8 cellular contexts compared by ENCODE assay signal in genomic region chr5:66554211-66554610, GRCh38. TPM values are rescaled to one million over a fixed set of nuclear protein-coding genes. Genes with fewer than 3 reads are reported as not detected.
DNase-seq lines count a peak whose midpoint lies in the region; ATAC-seq and TF ChIP-seq lines count a peak whose summit lies in the region.

No MANE protein-coding gene starts in this region.

- H3K4me2 ChIP-seq in DND-41 (ENCODE audit: insufficient read depth, low read length), result peak overlapping the region; percentile 53

- ATAC-seq in DND-41 (ENCODE audit: insufficient read depth, low read depth) (peak; percentile 94), GM19455 (IDR thresholded peaks at IDR 0.05; ENCODE audit: unreplicated experiment) (peak; percentile 94), HG03457 (IDR thresholded peaks at IDR 0.05; ENCODE audit: unreplicated experiment) (peak; percentile 95)

- H4K20me1 ChIP-seq in DND-41 (ENCODE audit: insufficient read depth, low read length), result no peaks in the 10 kb centered on the region

- H3K27ac ChIP-seq in DND-41 (ENCODE audit: low read length) (peak overlapping the region; percentile 22), spleen (peak overlapping the region in 7 of 8 donors; percentile 9 to 62 (median 32))

- H3K9me3 ChIP-seq in DND-41 (ENCODE audit: insufficient read depth, low read length, severe bottlenecking) (peaks cover 4% of the 10 kb centered on the region), spleen (peaks cover 0 to 14% (median 0%) of the 10 kb centered on the region in 8 donors)

- TF ChIP-seq POLR2A in spleen (IDR thresholded peaks at IDR 0.05), result no peak

- H3K27me3 ChIP-seq in DND-41 (ENCODE audit: insufficient read depth, low read length, poor library complexity) (no peaks in the 10 kb centered on the region), spleen (replicated peaks in 1 of 7) (no peaks in the 10 kb centered on the region)

- H3K4me1 ChIP-seq in DND-41 (ENCODE audit: insufficient read depth, low read length) (peaks cover 26% of the 10 kb centered on the region), spleen (peaks cover 0 to 12% (median 0%) of the 10 kb centered on the region in 6 donors)

- peak overlapping the region in 1 of 2 experiments; percentile 34; a peak in 2 of 4 replicates for H3K4me3 ChIP-seq in DND-41 (ENCODE audit: low read depth in 1 of 2, low read length in 2 of 2)
- H3K4me3 ChIP-seq in spleen, result no peak overlapping the region

- DNase-seq in DND-41, result peak; percentile 62
- DNase-seq in activated CD4-positive, alpha-beta T cell treated with anti-CD3 and anti-CD28 coated beads, Interleukin-2, amount 50 U/mL, for 48 hours, result peak; percentile 15 to 37
- no peak for DNase-seq in spleen
- no peak for DNase-seq in C1 segment of cervical spinal cord (lab: John Stamatoyannopoulos, UW)
- no peak for DNase-seq in cerebellum (ENCODE audit: low spot score)
- no peak for DNase-seq in NCI-H524 (lab: John Stamatoyannopoulos, UW)

- WGBS in spleen, 5 donors, result 38 to 62% (median 43%) methylated on average over 4 of the region's 4 CpGs

- peak overlapping the region; percentile 12 for H2AFZ ChIP-seq in DND-41 (ENCODE audit: low read depth, low read length)

- no peaks in the 10 kb centered on the region for H3K79me2 ChIP-seq in DND-41 (ENCODE audit: insufficient read depth, low read length)

- intact Hi-C loops in spleen (cut with DNase I; ENCODE audit: low total_unique reads), result no loop called here

- no peaks in the 10 kb centered on the region for H3K36me3 ChIP-seq in DND-41 (ENCODE audit: insufficient read depth, low read length)
- H3K36me3 ChIP-seq in spleen, result no peaks in the 10 kb centered on the region

- no peak for TF ChIP-seq CTCF in DND-41 (IDR thresholded peaks at IDR 0.05; ENCODE audit: borderline replicate concordance, extremely low read depth, low read length, poor library complexity, severe bottlenecking)
- no peak for TF ChIP-seq CTCF in spleen (IDR thresholded peaks at IDR 0.05 in 8 of 11, conservative IDR thresholded peaks at IDR 0.05 in 3 of 11)

- H3K9ac ChIP-seq in DND-41 (ENCODE audit: low read depth, low read length), result 0 out of 2 replicates have a peak overlapping the region, but pooled peaks have one; percentile 4

RNA-seq across cellular contexts. Expression of gene MAST4, which starts 42.0 kb away (rescaled TPM):
- total RNA-seq in spleen (10 to 100 TPM; 16.9 to 43.7 (median 28.5) TPM), cerebellum (21.5 TPM)
- 1 to 10 TPM; 2.5 to 9.3 (median 9.2) TPM for polyA plus RNA-seq in spleen

Comparison
In these comparisons a context has a peak if more than half of its experiments do, and no peak if none do; other contexts are left out.
1. DNase-seq: peak in DND-41 (single experiment) and activated CD4-positive, alpha-beta T cell treated with anti-CD3 and anti-CD28 coated beads, Interleukin-2, amount 50 U/mL, for 48 hours (2 of 2); none in spleen (single experiment), C1 segment of cervical spinal cord (0 of 14), cerebellum (single experiment) and NCI-H524 (0 of 2).
2. Peak in every context shown above with its lines, with median percentiles within 50 percentile points of each other: ATAC-seq.